Comparison of ENCODE assay signal across 8 cellular contexts in genomic region chr1:154479764-154480421, GRCh38. TPM values are rescaled to one million over a fixed set of nuclear protein-coding genes. Genes with fewer than 3 reads are reported as not detected.
DNase-seq lines count a peak whose midpoint lies in the region; ATAC-seq and TF ChIP-seq lines count a peak whose summit lies in the region.

No MANE protein-coding gene starts in this region.

- H3K27me3 ChIP-seq in right cardiac atrium (ENCODE audit: control insufficient read depth, insufficient read depth) (no peaks in the 10 kb centered on the region), sigmoid colon (no peaks in the 10 kb centered on the region)

- DNase-seq in GM12864 (ENCODE audit: low read depth) (peak; percentile 46), NCI-H1417 treated with DMSO at 0.1 percent for 48 hours (lab: John Stamatoyannopoulos, UW) (peak; percentile 51), SKM-1 treated with dmso at 0.1 percent for 144 hours (lab: John Stamatoyannopoulos, UW; ENCODE audit: unreplicated experiment) (peak; percentile 83), anterior cingulate cortex (lab: John Stamatoyannopoulos, UW) (peak in 47 of 58 donors; percentile 16 to 85 (median 49)), right cardiac atrium (peak in 2 of 3 donors; percentile 44 to 62), sigmoid colon (peak; percentile 81)

- H3K4me3 ChIP-seq in GM12864 (ENCODE audit: low read depth, low read length) (no peak overlapping the region), right cardiac atrium (ENCODE audit: low read length) (no peak overlapping the region), sigmoid colon (peak overlapping the region in 1 of 4 donors; percentile 6)

- H3K36me3 ChIP-seq in sigmoid colon, result no peaks in the 10 kb centered on the region

- H3K4me1 ChIP-seq in right cardiac atrium (ENCODE audit: control insufficient read depth, insufficient read depth, low read length) (no peaks in the 10 kb centered on the region), sigmoid colon (peaks cover 0 to 10% (median 2%) of the 10 kb centered on the region in 4 donors)

- TF ChIP-seq CTCF in 22Rv1 (IDR thresholded peaks at IDR 0.05), result peak; percentile 98
- TF ChIP-seq CTCF in GM12864 (IDR thresholded peaks at IDR 0.05; ENCODE audit: low read depth, low read length, missing control alignments), result peak; percentile 90
- TF ChIP-seq CTCF in sigmoid colon (IDR thresholded peaks at IDR 0.05), result peak; percentile 94 to 97 (median 96)

- intact Hi-C loops in right cardiac atrium (cut with DNase I) (loop anchor here in 2 of 4 donors (5.0 to 10.0 kb wide), 2 partner anchors 67 to 395 kb away; partner anchors contain the start of gene KCNN3 (in 1 of the 2)), sigmoid colon (cut with DNase I) (loop anchor here (2.0 to 5.0 kb wide), 3 partner anchors 69 to 399 kb away; no protein-coding TSS in a partner anchor)

- H3K9me3 ChIP-seq in right cardiac atrium (ENCODE audit: control insufficient read depth, low read length), result no peaks in the 10 kb centered on the region
- no peaks in the 10 kb centered on the region for H3K9me3 ChIP-seq in sigmoid colon

- no peak for TF ChIP-seq POLR2A in sigmoid colon (IDR thresholded peaks at IDR 0.05)

- TF ChIP-seq EP300 in sigmoid colon (IDR thresholded peaks at IDR 0.05), result no peak

- ATAC-seq in right cardiac atrium (peak; percentile 83 to 91), GM21423 (IDR thresholded peaks at IDR 0.05; ENCODE audit: unreplicated experiment) (no peak)

- 31% methylated on average over 9 of the region's 9 CpGs for WGBS in right cardiac atrium
- 40 to 42% methylated on average over 9 of the region's 9 CpGs for WGBS in sigmoid colon, 2 donors

- H3K27ac ChIP-seq in 22Rv1, result no peak overlapping the region
- H3K27ac ChIP-seq in right cardiac atrium (ENCODE audit: low read length), result no peak overlapping the region
- peak overlapping the region in 2 of 4 donors; percentile 32 to 54 for H3K27ac ChIP-seq in sigmoid colon

RNA-seq across cellular contexts. Expression of gene TDRD10, which starts 22.1 kb away (rescaled TPM):
- total RNA-seq in right cardiac atrium, result 1 to 10 TPM; 2.8 to 4.1 (median 3.4) TPM
- polyA plus RNA-seq in right cardiac atrium, result 4.9 TPM
- 1 to 10 TPM in 3 of 4 donors, under 1 TPM in 1; 0.68 to 3.9 (median 1.8) TPM for total RNA-seq in sigmoid colon
- 1 to 10 TPM in 2 of 3 donors, under 1 TPM in 1; 0.46 to 2.0 (median 1.8) TPM for polyA plus RNA-seq in sigmoid colon

RNA-seq across cellular contexts. Expression of gene SHE, which starts 22.3 kb away (rescaled TPM):
- 10 to 100 TPM; 17.4 to 23.8 (median 21.1) TPM for total RNA-seq in right cardiac atrium
- 16.4 TPM for polyA plus RNA-seq in right cardiac atrium
- 10 to 100 TPM in 1 of 4 donors, 1 to 10 TPM in 3; 5.2 to 10.2 (median 7.8) TPM for total RNA-seq in sigmoid colon
- 1 to 10 TPM; 1.6 to 5.7 (median 3.0) TPM for polyA plus RNA-seq in sigmoid colon
